Comparison of ENCODE assay signal across 8 cellular contexts in genomic region chr1:119870917-119871486, GRCh38. TPM values are rescaled to one million over a fixed set of nuclear protein-coding genes. Genes with fewer than 3 reads are reported as not detected.
A peak's percentile ranks its signal among the peaks of the same experiment; 100 is the strongest.
DNase-seq lines count a peak whose midpoint lies in the region; ATAC-seq and TF ChIP-seq lines count a peak whose summit lies in the region.

No MANE protein-coding gene starts in this region.

- peaks cover 12% of the 10 kb centered on the region for H3K27me3 ChIP-seq in neuron (ENCODE audit: insufficient read depth, low read length)
- no peaks in the 10 kb centered on the region for H3K27me3 ChIP-seq in subcutaneous abdominal adipose tissue (ENCODE audit: control insufficient read depth in 5 of 5, insufficient read depth in 4 of 5, low read length in 5 of 5)

- peak; percentile 100 for TF ChIP-seq CTCF in fibroblast of the aortic adventitia (IDR thresholded peaks at IDR 0.05; ENCODE audit: insufficient read depth, low read length)

- peak overlapping the region; percentile 87 for H2AFZ ChIP-seq in neuron (ENCODE audit: low read depth, low read length)

- H3K27ac ChIP-seq in subcutaneous abdominal adipose tissue (ENCODE audit: low read depth, low read length): no peak overlapping the region

- peak; percentile 32 for DNase-seq in DMS79 (lab: John Stamatoyannopoulos, UW)
- peak; percentile 57 for DNase-seq in Jurkat, Clone E6-1 (ENCODE audit: low read depth, low spot score)
- DNase-seq in OCI-M2 (lab: John Stamatoyannopoulos, UW; ENCODE audit: unreplicated experiment): peak; percentile 16
- DNase-seq in activated T-cell treated with anti-CD3 and anti-CD28 coated beads, Interleukin-2, amount 50 U/mL, for 72 hours: peak; percentile 79 to 80
- DNase-seq in fibroblast of the aortic adventitia (ENCODE audit: low read depth): peak; percentile 89

- no peaks in the 10 kb centered on the region for H3K9me3 Mint-ChIP-seq in activated T-cell treated with anti-CD3 and anti-CD28 coated beads, Interleukin-2, amount 50 U/mL, for 72 hours

- peak overlapping the region; percentile 38 for H3K4me3 ChIP-seq in Jurkat, Clone E6-1 (ENCODE audit: low read length)
- H3K4me3 ChIP-seq in fibroblast of the aortic adventitia (ENCODE audit: low read depth, low read length) (peak overlapping the region; percentile 42), neuron (ENCODE audit: low read length) (no peak overlapping the region), subcutaneous abdominal adipose tissue (ENCODE audit: low read depth in 1 of 5, low read length in 5 of 5) (peak overlapping the region in 4 of 5 donors; percentile 45 to 59 (median 58))

- H3K36me3 ChIP-seq in neuron (ENCODE audit: insufficient read depth, low read length) (no peaks in the 10 kb centered on the region), subcutaneous abdominal adipose tissue (ENCODE audit: control insufficient read depth in 5 of 5, insufficient read depth in 5 of 5, low read length in 5 of 5) (no peaks in the 10 kb centered on the region)

- H3K27me3 Mint-ChIP-seq in activated T-cell treated with anti-CD3 and anti-CD28 coated beads, Interleukin-2, amount 50 U/mL, for 72 hours (ENCODE audit: low read depth): peaks cover 16% of the 10 kb centered on the region

- no peak overlapping the region for H3K27ac Mint-ChIP-seq in activated T-cell treated with anti-CD3 and anti-CD28 coated beads, Interleukin-2, amount 50 U/mL, for 72 hours

- peak overlapping the region in 4 of 5 donors; percentile 20 to 71 (median 42) for H3K9ac ChIP-seq in subcutaneous abdominal adipose tissue (ENCODE audit: low read length in 5 of 5)

- peaks cover 4% of the 10 kb centered on the region for H3K4me1 Mint-ChIP-seq in activated T-cell treated with anti-CD3 and anti-CD28 coated beads, Interleukin-2, amount 50 U/mL, for 72 hours (ENCODE audit: low read depth)

- ATAC-seq in activated T-cell treated with anti-CD3 and anti-CD28 coated beads, Interleukin-2, amount 50 U/mL, for 72 hours (replicated peaks in 1 of 2): peak; percentile 46 to 58
- ATAC-seq in GM18519 (IDR thresholded peaks at IDR 0.05; ENCODE audit: low FRiP score, unreplicated experiment): no peak

- H3K4me1 ChIP-seq in neuron (ENCODE audit: insufficient read depth, low read length) (no peaks in the 10 kb centered on the region), subcutaneous abdominal adipose tissue (ENCODE audit: control insufficient read depth in 5 of 5, insufficient read depth in 5 of 5, low read length in 5 of 5) (peaks cover 0 to 13% (median 11%) of the 10 kb centered on the region in 5 donors)

- no peaks in the 10 kb centered on the region for H3K9me3 ChIP-seq in neuron (ENCODE audit: low read length)
- no peaks in the 10 kb centered on the region for H3K9me3 ChIP-seq in subcutaneous abdominal adipose tissue (ENCODE audit: control insufficient read depth in 5 of 5, low read length in 5 of 5)

- H3K4me3 Mint-ChIP-seq in activated T-cell treated with anti-CD3 and anti-CD28 coated beads, Interleukin-2, amount 50 U/mL, for 72 hours: peak overlapping the region in 1 of 2 donors; percentile 38

- H3K36me3 Mint-ChIP-seq in activated T-cell treated with anti-CD3 and anti-CD28 coated beads, Interleukin-2, amount 50 U/mL, for 72 hours (ENCODE audit: insufficient read depth in 2 of 2): no peaks in the 10 kb centered on the region

RNA-seq across cellular contexts. Expression of gene ADAM30, which starts 25.3 kb away (rescaled TPM):
- not detected for polyA plus RNA-seq in Jurkat, Clone E6-1 (2012; ENCODE audit: insufficient read depth, insufficient read length)
- not detected for total RNA-seq in activated T-cell treated with anti-CD3 and anti-CD28 coated beads, Interleukin-2, amount 50 U/mL, for 72 hours
- total RNA-seq in fibroblast of the aortic adventitia (ENCODE audit: low replicate concordance): not detected in 2 replicates

RNA-seq across cellular contexts. Expression of gene REG4, which starts 59.7 kb away (rescaled TPM):
- polyA plus RNA-seq in Jurkat, Clone E6-1 (2012; ENCODE audit: insufficient read depth, insufficient read length): 4.3 TPM
- 1 to 10 TPM; 4.9 to 5.8 TPM for total RNA-seq in activated T-cell treated with anti-CD3 and anti-CD28 coated beads, Interleukin-2, amount 50 U/mL, for 72 hours
- total RNA-seq in fibroblast of the aortic adventitia (ENCODE audit: low replicate concordance): not detected in 2 replicates

Comparison
In these comparisons a context has a peak if more than half of its experiments do, and no peak if none do; other contexts are left out.
1. DNase-seq: peak in every context shown above with its lines; median percentile 89 in fibroblast of the aortic adventitia; 80 in activated T-cell treated with anti-CD3 and anti-CD28 coated beads, Interleukin-2, amount 50 U/mL, for 72 hours; 57 in Jurkat, Clone E6-1; 32 in DMS79; 16 in OCI-M2.